Comparison of ENCODE assay signal across 13 cellular contexts in the genomic region with DNA sequence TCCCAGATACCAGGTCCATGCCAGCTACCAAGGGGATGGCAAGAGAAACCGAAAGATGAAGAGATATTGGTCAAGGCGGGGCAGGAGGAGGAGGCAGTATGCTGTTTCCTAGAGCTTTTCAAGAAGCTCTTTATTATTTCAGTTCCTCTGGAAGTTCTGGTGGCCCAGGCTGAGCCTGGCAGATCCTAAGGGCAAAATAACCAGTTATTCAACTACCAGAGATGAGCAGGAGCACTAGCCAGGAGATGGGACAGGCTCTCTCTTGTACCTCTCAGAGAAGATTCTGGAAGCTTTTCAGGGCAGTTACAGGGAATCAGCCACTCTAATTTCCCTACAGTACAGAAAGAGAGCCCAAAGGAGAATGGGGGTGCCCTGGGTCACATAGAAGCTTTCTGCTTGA.
"Had no signal": no experiment of that assay in that cellular context is flagged by ENCODE, and none has a peak within 500 bp of the region (broad histone marks: within the 10 kb centered on the region; RNA-seq: fewer than 3 reads in every experiment).

No MANE protein-coding gene starts in this region.

- H3K36me3 ChIP-seq: cardiac muscle cell had no signal

- H3K4me3 Mint-ChIP-seq: activated T-cell treated with anti-CD3 and anti-CD28 coated beads, Interleukin-2, amount 50 U/mL, for 72 hours had no signal

- DNase-seq: activated CD4-positive, alpha-beta T cell treated with anti-CD3 and anti-CD28 coated beads for 1 hour; activated CD4-positive, alpha-beta T cell treated with anti-CD3 and anti-CD28 coated beads, Interleukin-2, amount 50 U/mL, for 48 hours; activated gamma-delta T cell treated with Interleukin-2 at 50 U/mL for 16 hours; activated T-cell treated with anti-CD3 and anti-CD28 coated beads, Interleukin-2, amount 50 U/mL, for 72 hours; heart right ventricle; left colon; naive thymus-derived CD8-positive, alpha-beta T cell; right lobe of liver; spleen had no signal

- H3K27ac ChIP-seq: ascending aorta, cardiac muscle cell, heart right ventricle, right lobe of liver had no signal

- ATAC-seq: activated T-cell treated with anti-CD3 and anti-CD28 coated beads, Interleukin-2, amount 50 U/mL, for 72 hours; heart right ventricle; left colon; mucosa of descending colon; naive thymus-derived CD8-positive, alpha-beta T cell; right lobe of liver had no signal

- H3K27ac Mint-ChIP-seq: activated T-cell treated with anti-CD3 and anti-CD28 coated beads, Interleukin-2, amount 50 U/mL, for 72 hours had no signal

- H3K9me3 ChIP-seq: ascending aorta, heart right ventricle, mucosa of descending colon, right lobe of liver, spleen had no signal

- H3K9me3 Mint-ChIP-seq: activated T-cell treated with anti-CD3 and anti-CD28 coated beads, Interleukin-2, amount 50 U/mL, for 72 hours; naive thymus-derived CD8-positive, alpha-beta T cell had no signal

- H3K27me3 ChIP-seq: ascending aorta, cardiac muscle cell, heart right ventricle, right lobe of liver, spleen had no signal

- H3K4me3 ChIP-seq: ascending aorta, cardiac muscle cell, heart right ventricle, lung, mucosa of descending colon, right lobe of liver, spleen had no signal
